In the genomic region with DNA sequence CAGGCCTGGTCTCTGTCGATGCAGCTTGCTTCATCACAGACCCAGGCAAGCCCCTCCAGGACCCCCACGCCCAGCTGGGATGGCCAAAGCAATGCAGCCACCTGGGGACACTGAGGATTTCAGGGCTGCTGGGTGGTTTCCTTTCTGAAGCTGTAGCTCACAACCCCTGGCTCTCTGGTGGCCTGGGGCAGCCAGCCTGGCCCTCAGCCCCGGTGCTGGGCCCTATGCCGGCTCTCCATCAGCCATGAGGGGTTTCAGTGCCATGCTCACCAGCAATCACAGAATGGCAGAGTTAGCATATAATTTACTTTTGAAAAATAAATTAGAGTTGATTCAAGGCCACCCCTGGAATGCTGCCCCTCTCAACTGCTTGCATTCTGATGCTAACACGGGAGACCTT, we compare ENCODE assay signal across 34 cellular contexts.
"Had no signal": no experiment of that assay in that cellular context is flagged by ENCODE, and none has a peak within 500 bp of the region (broad histone marks: within the 10 kb centered on the region; RNA-seq: fewer than 3 reads in every experiment).

No MANE protein-coding gene starts in this region.

- H3K9me3 ChIP-seq: MG63 had no signal

- H3K27me3 ChIP-seq: MG63 had no signal

- H3K36me3 ChIP-seq: MG63 had no signal

- H3K9ac ChIP-seq: KMS-11 had no signal

- H3K4me3 ChIP-seq: MG63 had no signal

- DNase-seq: Karpas-422, Kasumi-1, KG1, MG63, MM.1S, MV-4-11, NCI-H1048, NCI-H1092, NCI-H1092 treated with DMSO at 0.1 percent for 48 hours, NCI-H1105, NCI-H1105 treated with DMSO at 0.1 percent for 48 hours, NCI-H1417, NCI-H1417 treated with DMSO at 0.1 percent for 48 hours, NCI-H1436, NCI-H1436 treated with DMSO at 0.1 percent for 48 hours, NCI-H146, NCI-H1694, NCI-H1694 treated with DMSO at 0.1 percent for 48 hours, NCI-H187, NCI-H187 treated with DMSO at 0.1 percent for 48 hours, NCI-H1930, NCI-H2029, NCI-H2029 treated with DMSO at 0.1 percent for 48 hours, NCI-H2081, NCI-H2081 treated with DMSO at 0.1 percent for 48 hours, NCI-H2107, NCI-H2171, NCI-H2171 treated with DMSO at 0.1 percent for 48 hours, NCI-H2227 treated with DMSO at 0.1 percent for 48 hours, NCI-H226, NCI-H345, NCI-H446, NCI-H446 treated with DMSO at 0.1 percent for 48 hours had no signal

- H3K4me2 ChIP-seq: KMS-11 had no signal

- H3K27ac ChIP-seq: KMS-11 had no signal
